ENCODE assay signal across 8 cellular contexts in genomic region chr15:43872416-43873020, GRCh38. TPM values are rescaled to one million over a fixed set of nuclear protein-coding genes. Genes with fewer than 3 reads are reported as not detected.
DNase-seq lines count a peak whose midpoint lies in the region; ATAC-seq and TF ChIP-seq lines count a peak whose summit lies in the region.

No MANE protein-coding gene starts in this region.

- H3K27me3 ChIP-seq in MG63 (no peaks in the 10 kb centered on the region), heart left ventricle (no peaks in the 10 kb centered on the region)

- peaks cover 7% of the 10 kb centered on the region; the same call in 1 of the 2 replicates for H3K36me3 Mint-ChIP-seq in WTC11

- CTCF ChIA-PET in WTC11 (lab: Charles Lee): interaction anchor here (0.8 to 6.5 kb wide), 4 partner anchors 9 to 447 kb away, joined by 3 to 45 read pairs (median 3); partner anchors contain the start of gene WDR76

- 48 to 55% (median 49%) methylated on average over 6 of the region's 6 CpGs for WGBS in heart left ventricle, 4 donors

- ATAC-seq in Right ventricle myocardium inferior: peak; percentile 64
- ATAC-seq in WTC11: peak; percentile 90
- peak; percentile 43 to 73 (median 68) for ATAC-seq in heart left ventricle
- no peak for ATAC-seq in HG03460 (IDR thresholded peaks at IDR 0.05; ENCODE audit: unreplicated experiment)
- no peak for ATAC-seq in GM18505 (IDR thresholded peaks at IDR 0.05; ENCODE audit: unreplicated experiment)

- H3K27me3 Mint-ChIP-seq in WTC11 (ENCODE audit: low read depth): no peaks in the 10 kb centered on the region

- H3K4me1 ChIP-seq in heart left ventricle: peaks cover 0 to 42% (median 4%) of the 10 kb centered on the region in 12 donors

- POLR2A ChIA-PET in WTC11 (lab: Charles Lee): interaction anchor here (0.5 kb wide), 1 partner anchor 227 kb away, joined by 3 read pairs; no protein-coding TSS in a partner anchor

- H3K4me3 ChIP-seq in MG63: no peak overlapping the region
- no peak overlapping the region for H3K4me3 ChIP-seq in heart left ventricle

- H3K27ac Mint-ChIP-seq in WTC11: no peak overlapping the region

- no peak for TF ChIP-seq POLR2A in heart left ventricle (IDR thresholded peaks at IDR 0.05)
- no peak for TF ChIP-seq POLR2A in GM18505 (IDR thresholded peaks at IDR 0.05; ENCODE audit: borderline replicate concordance, extremely low read depth, insufficient read depth, insufficient read length)

- H3K9me3 Mint-ChIP-seq in WTC11: no peaks in the 10 kb centered on the region

- no peaks in the 10 kb centered on the region for H3K4me1 Mint-ChIP-seq in WTC11

- TF ChIP-seq CTCF in WTC11 (IDR thresholded peaks at IDR 0.05) (peak; percentile 59), heart left ventricle (IDR thresholded peaks at IDR 0.05) (peak; percentile 29 to 67 (median 54))

- H3K36me3 ChIP-seq in MG63 (peaks cover 23% of the 10 kb centered on the region), heart left ventricle (peaks cover 0 to 60% (median 16%) of the 10 kb centered on the region in 9 donors)

- no peak overlapping the region for H3K4me3 Mint-ChIP-seq in WTC11

- DNase-seq in Right ventricle myocardium inferior (ENCODE audit: missing footprints) (no peak), cardiac septum (ENCODE audit: low spot score) (no peak), MG63 (peak; percentile 40), WTC11 (ENCODE audit: low spot score) (peak; percentile 54), heart left ventricle (peak in 1 of 5 donors; percentile 31), pulmonary artery endothelial cell (ENCODE audit: low read depth, low spot score) (peak; percentile 46)

- H3K27ac ChIP-seq in heart left ventricle: no peak overlapping the region

- H3K9me3 ChIP-seq in MG63 (no peaks in the 10 kb centered on the region), heart left ventricle (no peaks in the 10 kb centered on the region)

- intact Hi-C loops in Right ventricle myocardium inferior (cut with DNase I) (loop anchor here (10.0 kb wide), 2 partner anchors 192 to 342 kb away; no protein-coding TSS in a partner anchor), cardiac septum (cut with DNase I) (loop anchor here (5.0 kb wide), 1 partner anchor 195 kb away; no protein-coding TSS in a partner anchor), heart left ventricle (cut with DNase I) (loop anchor here in 5 of 10 donors (5.0 to 10.0 kb wide), 4 partner anchors 192 to 632 kb away; no protein-coding TSS in a partner anchor)

TF ChIP-seq in WTC11, 78 proteins besides CTCF, POLR2A, EP300 and RAD21:
- TF ChIP-seq STAT6 (CRISPR knock-in tag; conservative IDR thresholded peaks at IDR 0.05; ENCODE audit: low read depth) (no peak), CREB1 (CRISPR knock-in tag; IDR thresholded peaks at IDR 0.05) (no peak)

RNA-seq across cellular contexts. Expression of gene WDR76, which starts 45.7 kb away (rescaled TPM):
- total RNA-seq in Right ventricle myocardium inferior (2.1 TPM), cardiac septum (0.97 TPM), WTC11 (2021) (13.4 to 16.2 TPM (median 16.0 TPM) in 3 replicates), heart left ventricle (1 to 10 TPM in 7 of 9 donors, under 1 TPM in 2; 0.52 to 7.4 (median 1.3) TPM), pulmonary artery endothelial cell (18.1 and 22.8 TPM in 2 replicates)
- 49.9 and 53.5 TPM in 2 replicates for total RNA-seq in MG63 (2014; rRNA removed; shearing (Covaris generic); ENCODE audit: low replicate concordance)
- 1 to 10 TPM in 1 of 2 donors, under 1 TPM in 1; 0.69 to 2.9 TPM for polyA plus RNA-seq in heart left ventricle

RNA-seq across cellular contexts. Expression of gene MFAP1, which starts 48.0 kb away (rescaled TPM):
- total RNA-seq in Right ventricle myocardium inferior (18.9 TPM), cardiac septum (19.8 TPM), WTC11 (2021) (32.4 to 36.0 TPM (median 34.6 TPM) in 3 replicates), heart left ventricle (10 to 100 TPM; 13.2 to 22.3 (median 20.2) TPM), pulmonary artery endothelial cell (24.2 and 38.4 TPM in 2 replicates)
- total RNA-seq in MG63 (2014; rRNA removed; shearing (Covaris generic); ENCODE audit: low replicate concordance): 8.8 and 16.4 TPM in 2 replicates
- polyA plus RNA-seq in heart left ventricle: 10 to 100 TPM; 13.7 to 35.5 TPM

Comparison
In these comparisons a context has a peak if more than half of its experiments do, and no peak if none do; other contexts are left out.
1. ATAC-seq: peak in Right ventricle myocardium inferior (single experiment), WTC11 (single experiment) and heart left ventricle (4 of 4); none in HG03460 (single experiment) and GM18505 (single experiment).
2. DNase-seq: peak in MG63 (single experiment), WTC11 (single experiment) and pulmonary artery endothelial cell (single experiment); none in Right ventricle myocardium inferior (single experiment) and cardiac septum (single experiment).